Comparison of ENCODE assay signal across 1 cellular context in the genomic region with DNA sequence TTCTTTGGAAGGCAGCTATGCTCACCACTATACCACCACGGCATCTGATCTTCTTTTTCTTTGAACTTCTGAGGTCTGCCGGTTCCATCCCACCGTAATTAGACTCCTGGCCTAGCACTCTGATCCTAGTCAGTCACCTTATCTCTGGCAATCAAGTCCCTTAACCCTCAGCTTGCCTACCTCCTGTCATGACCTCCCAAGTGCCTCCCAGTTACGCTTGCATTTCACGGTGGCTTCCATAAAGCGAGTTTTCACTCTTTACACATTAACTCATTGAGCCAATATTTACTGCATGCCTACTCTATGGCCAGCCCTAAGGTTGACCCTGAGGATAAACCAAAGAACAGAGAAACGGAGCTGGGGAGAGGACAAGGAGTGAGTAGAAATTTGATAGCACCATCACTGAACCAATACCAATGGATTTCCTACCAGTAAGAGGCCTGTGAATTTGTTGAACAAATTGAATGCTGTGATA.
TF ChIP-seq lines count a peak whose summit lies in the region.

No MANE protein-coding gene starts in this region.

TF ChIP-seq in HepG2, 621 proteins besides CTCF, POLR2A, EP300 and RAD21 (continued from another document and continues in another):
- TF ChIP-seq PPARG (CRISPR knock-in tag; conservative IDR thresholded peaks at IDR 0.05) (peak; percentile 77), ZNF343 (CRISPR knock-in tag; IDR thresholded peaks at IDR 0.05) (0 out of 2 replicates have a peak, but pooled peaks have one; percentile 66), ELF3 (CRISPR knock-in tag; IDR thresholded peaks at IDR 0.05) (no peak), ZNF296 (CRISPR knock-in tag; conservative IDR thresholded peaks at IDR 0.05) (no peak), NBN (conservative IDR thresholded peaks at IDR 0.05) (no peak), DPF2 (CRISPR knock-in tag; IDR thresholded peaks at IDR 0.05; ENCODE audit: borderline replicate concordance, low read depth) (peak; percentile 92), NFYC (CRISPR knock-in tag; IDR thresholded peaks at IDR 0.05) (peak; percentile 31; the same call in 1 of the 2 replicates), SAFB2 (CRISPR knock-in tag; IDR thresholded peaks at IDR 0.05; ENCODE audit: borderline replicate concordance, low read depth) (no peak), NFYB (CRISPR knock-in tag; IDR thresholded peaks at IDR 0.05) (no peak), ZNF75D (CRISPR knock-in tag; IDR thresholded peaks at IDR 0.05; ENCODE audit: borderline replicate concordance) (no peak), FLYWCH1 (CRISPR knock-in tag; IDR thresholded peaks at IDR 0.05) (no peak), SMYD3 (CRISPR knock-in tag; IDR thresholded peaks at IDR 0.05) (peak; percentile 83), MXI1 (IDR thresholded peaks at IDR 0.05; ENCODE audit: borderline replicate concordance, low read depth, low read length) (peak; percentile 51; the same call in 1 of the 3 replicates), REXO4 (CRISPR knock-in tag; IDR thresholded peaks at IDR 0.05; ENCODE audit: borderline replicate concordance) (no peak), EEA1 (CRISPR knock-in tag; IDR thresholded peaks at IDR 0.05; ENCODE audit: borderline replicate concordance) (no peak), BRCA1 (CRISPR knock-in tag; IDR thresholded peaks at IDR 0.05) (no peak), PHF21A (CRISPR knock-in tag; IDR thresholded peaks at IDR 0.05) (peak; percentile 96), ZNF83 (CRISPR knock-in tag; IDR thresholded peaks at IDR 0.05; ENCODE audit: borderline replicate concordance) (no peak), ZKSCAN8 (CRISPR knock-in tag; IDR thresholded peaks at IDR 0.05; ENCODE audit: borderline replicate concordance) (peak; percentile 80; the same call in 1 of the 2 replicates), XRCC5 (optimal IDR thresholded peaks at IDR 0.05; ENCODE audit: low read length) (peak; percentile 52), NR2F2 (IDR thresholded peaks at IDR 0.05; ENCODE audit: borderline replicate concordance, low read depth) (peak; percentile 76; the same call in 1 of the 2 replicates), ZNF33B (CRISPR knock-in tag; IDR thresholded peaks at IDR 0.05) (peak; percentile 66; the same call in 1 of the 2 replicates), KDM5A (IDR thresholded peaks at IDR 0.05; ENCODE audit: borderline replicate concordance, low read length) (no peak; the same call in 1 of the 2 replicates), ZFX (CRISPR knock-in tag; IDR thresholded peaks at IDR 0.05; ENCODE audit: low read depth) (peak; percentile 75), ZNF564 (CRISPR knock-in tag; IDR thresholded peaks at IDR 0.05) (no peak), ZNF460 (CRISPR knock-in tag; IDR thresholded peaks at IDR 0.05; ENCODE audit: borderline replicate concordance) (peak; percentile 48; the same call in 1 of the 2 replicates), ISL2 (CRISPR knock-in tag; IDR thresholded peaks at IDR 0.05) (peak; percentile 87), PITX1 (CRISPR knock-in tag; IDR thresholded peaks at IDR 0.05) (peak; percentile 76), ZFP36L2 (CRISPR knock-in tag; IDR thresholded peaks at IDR 0.05) (no peak), ZNF143 (CRISPR knock-in tag; IDR thresholded peaks at IDR 0.05) (no peak), ZFP62 (CRISPR knock-in tag; IDR thresholded peaks at IDR 0.05) (no peak), ZNF350 (CRISPR knock-in tag; IDR thresholded peaks at IDR 0.05; ENCODE audit: borderline replicate concordance, low read depth) (no peak; the same call in 1 of the 2 replicates), JUN (CRISPR knock-in tag; IDR thresholded peaks at IDR 0.05) (peak; percentile 79; the same call in 1 of the 2 replicates), KDM4B (CRISPR knock-in tag; IDR thresholded peaks at IDR 0.05) (peak; percentile 70; the same call in 1 of the 2 replicates), RXRB (CRISPR knock-in tag; IDR thresholded peaks at IDR 0.05; ENCODE audit: borderline replicate concordance) (peak; percentile 94)
- TF ChIP-seq, protein P1, sequence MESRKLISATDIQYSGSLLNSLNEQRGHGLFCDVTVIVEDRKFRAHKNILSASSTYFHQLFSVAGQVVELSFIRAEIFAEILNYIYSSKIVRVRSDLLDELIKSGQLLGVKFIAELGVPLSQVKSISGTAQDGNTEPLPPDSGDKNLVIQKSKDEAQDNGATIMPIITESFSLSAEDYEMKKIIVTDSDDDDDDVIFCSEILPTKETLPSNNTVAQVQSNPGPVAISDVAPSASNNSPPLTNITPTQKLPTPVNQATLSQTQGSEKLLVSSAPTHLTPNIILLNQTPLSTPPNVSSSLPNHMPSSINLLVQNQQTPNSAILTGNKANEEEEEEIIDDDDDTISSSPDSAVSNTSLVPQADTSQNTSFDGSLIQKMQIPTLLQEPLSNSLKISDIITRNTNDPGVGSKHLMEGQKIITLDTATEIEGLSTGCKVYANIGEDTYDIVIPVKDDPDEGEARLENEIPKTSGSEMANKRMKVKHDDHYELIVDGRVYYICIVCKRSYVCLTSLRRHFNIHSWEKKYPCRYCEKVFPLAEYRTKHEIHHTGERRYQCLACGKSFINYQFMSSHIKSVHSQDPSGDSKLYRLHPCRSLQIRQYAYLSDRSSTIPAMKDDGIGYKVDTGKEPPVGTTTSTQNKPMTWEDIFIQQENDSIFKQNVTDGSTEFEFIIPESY (CRISPR knock-in tag; IDR thresholded peaks at IDR 0.05): peak; percentile 6; the same call in 1 of the 2 replicates
- TF ChIP-seq, protein P2, sequence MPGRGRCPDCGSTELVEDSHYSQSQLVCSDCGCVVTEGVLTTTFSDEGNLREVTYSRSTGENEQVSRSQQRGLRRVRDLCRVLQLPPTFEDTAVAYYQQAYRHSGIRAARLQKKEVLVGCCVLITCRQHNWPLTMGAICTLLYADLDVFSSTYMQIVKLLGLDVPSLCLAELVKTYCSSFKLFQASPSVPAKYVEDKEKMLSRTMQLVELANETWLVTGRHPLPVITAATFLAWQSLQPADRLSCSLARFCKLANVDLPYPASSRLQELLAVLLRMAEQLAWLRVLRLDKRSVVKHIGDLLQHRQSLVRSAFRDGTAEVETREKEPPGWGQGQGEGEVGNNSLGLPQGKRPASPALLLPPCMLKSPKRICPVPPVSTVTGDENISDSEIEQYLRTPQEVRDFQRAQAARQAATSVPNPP (CRISPR knock-in tag; IDR thresholded peaks at IDR 0.05): peak; percentile 80; the same call in 1 of the 2 replicates
- TF ChIP-seq, protein P3, sequence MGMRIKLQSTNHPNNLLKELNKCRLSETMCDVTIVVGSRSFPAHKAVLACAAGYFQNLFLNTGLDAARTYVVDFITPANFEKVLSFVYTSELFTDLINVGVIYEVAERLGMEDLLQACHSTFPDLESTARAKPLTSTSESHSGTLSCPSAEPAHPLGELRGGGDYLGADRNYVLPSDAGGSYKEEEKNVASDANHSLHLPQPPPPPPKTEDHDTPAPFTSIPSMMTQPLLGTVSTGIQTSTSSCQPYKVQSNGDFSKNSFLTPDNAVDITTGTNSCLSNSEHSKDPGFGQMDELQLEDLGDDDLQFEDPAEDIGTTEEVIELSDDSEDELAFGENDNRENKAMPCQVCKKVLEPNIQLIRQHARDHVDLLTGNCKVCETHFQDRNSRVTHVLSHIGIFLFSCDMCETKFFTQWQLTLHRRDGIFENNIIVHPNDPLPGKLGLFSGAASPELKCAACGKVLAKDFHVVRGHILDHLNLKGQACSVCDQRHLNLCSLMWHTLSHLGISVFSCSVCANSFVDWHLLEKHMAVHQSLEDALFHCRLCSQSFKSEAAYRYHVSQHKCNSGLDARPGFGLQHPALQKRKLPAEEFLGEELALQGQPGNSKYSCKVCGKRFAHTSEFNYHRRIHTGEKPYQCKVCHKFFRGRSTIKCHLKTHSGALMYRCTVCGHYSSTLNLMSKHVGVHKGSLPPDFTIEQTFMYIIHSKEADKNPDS (CRISPR knock-in tag; IDR thresholded peaks at IDR 0.05): no peak
- TF ChIP-seq, protein P4, sequence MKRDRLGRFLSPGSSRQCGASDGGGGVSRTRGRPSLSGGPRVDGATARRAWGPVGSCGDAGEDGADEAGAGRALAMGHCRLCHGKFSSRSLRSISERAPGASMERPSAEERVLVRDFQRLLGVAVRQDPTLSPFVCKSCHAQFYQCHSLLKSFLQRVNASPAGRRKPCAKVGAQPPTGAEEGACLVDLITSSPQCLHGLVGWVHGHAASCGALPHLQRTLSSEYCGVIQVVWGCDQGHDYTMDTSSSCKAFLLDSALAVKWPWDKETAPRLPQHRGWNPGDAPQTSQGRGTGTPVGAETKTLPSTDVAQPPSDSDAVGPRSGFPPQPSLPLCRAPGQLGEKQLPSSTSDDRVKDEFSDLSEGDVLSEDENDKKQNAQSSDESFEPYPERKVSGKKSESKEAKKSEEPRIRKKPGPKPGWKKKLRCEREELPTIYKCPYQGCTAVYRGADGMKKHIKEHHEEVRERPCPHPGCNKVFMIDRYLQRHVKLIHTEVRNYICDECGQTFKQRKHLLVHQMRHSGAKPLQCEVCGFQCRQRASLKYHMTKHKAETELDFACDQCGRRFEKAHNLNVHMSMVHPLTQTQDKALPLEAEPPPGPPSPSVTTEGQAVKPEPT (CRISPR knock-in tag; IDR thresholded peaks at IDR 0.05; ENCODE audit: low read depth): 0 out of 2 replicates have a peak, but pooled peaks have one; percentile 50
- TF ChIP-seq, protein P5, sequence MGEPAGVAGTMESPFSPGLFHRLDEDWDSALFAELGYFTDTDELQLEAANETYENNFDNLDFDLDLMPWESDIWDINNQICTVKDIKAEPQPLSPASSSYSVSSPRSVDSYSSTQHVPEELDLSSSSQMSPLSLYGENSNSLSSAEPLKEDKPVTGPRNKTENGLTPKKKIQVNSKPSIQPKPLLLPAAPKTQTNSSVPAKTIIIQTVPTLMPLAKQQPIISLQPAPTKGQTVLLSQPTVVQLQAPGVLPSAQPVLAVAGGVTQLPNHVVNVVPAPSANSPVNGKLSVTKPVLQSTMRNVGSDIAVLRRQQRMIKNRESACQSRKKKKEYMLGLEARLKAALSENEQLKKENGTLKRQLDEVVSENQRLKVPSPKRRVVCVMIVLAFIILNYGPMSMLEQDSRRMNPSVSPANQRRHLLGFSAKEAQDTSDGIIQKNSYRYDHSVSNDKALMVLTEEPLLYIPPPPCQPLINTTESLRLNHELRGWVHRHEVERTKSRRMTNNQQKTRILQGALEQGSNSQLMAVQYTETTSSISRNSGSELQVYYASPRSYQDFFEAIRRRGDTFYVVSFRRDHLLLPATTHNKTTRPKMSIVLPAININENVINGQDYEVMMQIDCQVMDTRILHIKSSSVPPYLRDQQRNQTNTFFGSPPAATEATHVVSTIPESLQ (CRISPR knock-in tag; conservative IDR thresholded peaks at IDR 0.05): no peak
- TF ChIP-seq, protein P6, sequence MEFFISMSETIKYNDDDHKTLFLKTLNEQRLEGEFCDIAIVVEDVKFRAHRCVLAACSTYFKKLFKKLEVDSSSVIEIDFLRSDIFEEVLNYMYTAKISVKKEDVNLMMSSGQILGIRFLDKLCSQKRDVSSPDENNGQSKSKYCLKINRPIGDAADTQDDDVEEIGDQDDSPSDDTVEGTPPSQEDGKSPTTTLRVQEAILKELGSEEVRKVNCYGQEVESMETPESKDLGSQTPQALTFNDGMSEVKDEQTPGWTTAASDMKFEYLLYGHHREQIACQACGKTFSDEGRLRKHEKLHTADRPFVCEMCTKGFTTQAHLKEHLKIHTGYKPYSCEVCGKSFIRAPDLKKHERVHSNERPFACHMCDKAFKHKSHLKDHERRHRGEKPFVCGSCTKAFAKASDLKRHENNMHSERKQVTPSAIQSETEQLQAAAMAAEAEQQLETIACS (CRISPR knock-in tag; IDR thresholded peaks at IDR 0.05): no peak
- TF ChIP-seq, protein P7, sequence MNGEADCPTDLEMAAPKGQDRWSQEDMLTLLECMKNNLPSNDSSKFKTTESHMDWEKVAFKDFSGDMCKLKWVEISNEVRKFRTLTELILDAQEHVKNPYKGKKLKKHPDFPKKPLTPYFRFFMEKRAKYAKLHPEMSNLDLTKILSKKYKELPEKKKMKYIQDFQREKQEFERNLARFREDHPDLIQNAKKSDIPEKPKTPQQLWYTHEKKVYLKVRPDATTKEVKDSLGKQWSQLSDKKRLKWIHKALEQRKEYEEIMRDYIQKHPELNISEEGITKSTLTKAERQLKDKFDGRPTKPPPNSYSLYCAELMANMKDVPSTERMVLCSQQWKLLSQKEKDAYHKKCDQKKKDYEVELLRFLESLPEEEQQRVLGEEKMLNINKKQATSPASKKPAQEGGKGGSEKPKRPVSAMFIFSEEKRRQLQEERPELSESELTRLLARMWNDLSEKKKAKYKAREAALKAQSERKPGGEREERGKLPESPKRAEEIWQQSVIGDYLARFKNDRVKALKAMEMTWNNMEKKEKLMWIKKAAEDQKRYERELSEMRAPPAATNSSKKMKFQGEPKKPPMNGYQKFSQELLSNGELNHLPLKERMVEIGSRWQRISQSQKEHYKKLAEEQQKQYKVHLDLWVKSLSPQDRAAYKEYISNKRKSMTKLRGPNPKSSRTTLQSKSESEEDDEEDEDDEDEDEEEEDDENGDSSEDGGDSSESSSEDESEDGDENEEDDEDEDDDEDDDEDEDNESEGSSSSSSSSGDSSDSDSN (CRISPR knock-in tag; IDR thresholded peaks at IDR 0.05): peak; percentile 59
- TF ChIP-seq, protein P8, sequence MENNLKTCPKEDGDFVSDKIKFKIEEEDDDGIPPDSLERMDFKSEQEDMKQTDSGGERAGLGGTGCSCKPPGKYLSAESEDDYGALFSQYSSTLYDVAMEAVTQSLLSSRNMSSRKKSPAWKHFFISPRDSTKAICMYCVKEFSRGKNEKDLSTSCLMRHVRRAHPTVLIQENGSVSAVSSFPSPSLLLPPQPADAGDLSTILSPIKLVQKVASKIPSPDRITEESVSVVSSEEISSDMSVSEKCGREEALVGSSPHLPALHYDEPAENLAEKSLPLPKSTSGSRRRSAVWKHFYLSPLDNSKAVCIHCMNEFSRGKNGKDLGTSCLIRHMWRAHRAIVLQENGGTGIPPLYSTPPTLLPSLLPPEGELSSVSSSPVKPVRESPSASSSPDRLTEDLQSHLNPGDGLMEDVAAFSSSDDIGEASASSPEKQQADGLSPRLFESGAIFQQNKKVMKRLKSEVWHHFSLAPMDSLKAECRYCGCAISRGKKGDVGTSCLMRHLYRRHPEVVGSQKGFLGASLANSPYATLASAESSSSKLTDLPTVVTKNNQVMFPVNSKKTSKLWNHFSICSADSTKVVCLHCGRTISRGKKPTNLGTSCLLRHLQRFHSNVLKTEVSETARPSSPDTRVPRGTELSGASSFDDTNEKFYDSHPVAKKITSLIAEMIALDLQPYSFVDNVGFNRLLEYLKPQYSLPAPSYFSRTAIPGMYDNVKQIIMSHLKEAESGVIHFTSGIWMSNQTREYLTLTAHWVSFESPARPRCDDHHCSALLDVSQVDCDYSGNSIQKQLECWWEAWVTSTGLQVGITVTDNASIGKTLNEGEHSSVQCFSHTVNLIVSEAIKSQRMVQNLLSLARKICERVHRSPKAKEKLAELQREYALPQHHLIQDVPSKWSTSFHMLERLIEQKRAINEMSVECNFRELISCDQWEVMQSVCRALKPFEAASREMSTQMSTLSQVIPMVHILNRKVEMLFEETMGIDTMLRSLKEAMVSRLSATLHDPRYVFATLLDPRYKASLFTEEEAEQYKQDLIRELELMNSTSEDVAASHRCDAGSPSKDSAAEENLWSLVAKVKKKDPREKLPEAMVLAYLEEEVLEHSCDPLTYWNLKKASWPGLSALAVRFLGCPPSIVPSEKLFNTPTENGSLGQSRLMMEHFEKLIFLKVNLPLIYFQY (CRISPR knock-in tag; IDR thresholded peaks at IDR 0.05; ENCODE audit: borderline replicate concordance): no peak
- TF ChIP-seq, protein P9, sequence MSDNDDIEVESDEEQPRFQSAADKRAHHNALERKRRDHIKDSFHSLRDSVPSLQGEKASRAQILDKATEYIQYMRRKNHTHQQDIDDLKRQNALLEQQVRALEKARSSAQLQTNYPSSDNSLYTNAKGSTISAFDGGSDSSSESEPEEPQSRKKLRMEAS (IDR thresholded peaks at IDR 0.05): no peak; the same call in 1 of the 2 replicates
